Comparison of ENCODE assay signal across 9 cellular contexts in genomic region chr5:72015103-72015548, GRCh38.
DNase-seq lines count a peak whose midpoint lies in the region; ATAC-seq, FAIRE-seq and TF ChIP-seq lines count a peak whose summit lies in the region.
"Had no signal": no experiment of that assay in that cellular context is flagged by ENCODE, and none has a peak within 500 bp of the region (broad histone marks: within the 10 kb centered on the region; RNA-seq: fewer than 3 reads in every experiment).

No MANE protein-coding gene starts in this region.

- H3K4me1 Mint-ChIP-seq in natural killer cell: no peaks in the 10 kb centered on the region

- H3K4me3 Mint-ChIP-seq in natural killer cell: no peak overlapping the region
- H3K4me3 Mint-ChIP-seq: activated naive CD8-positive, alpha-beta T cell had no signal

- no peak overlapping the region for H3K9ac ChIP-seq in HepG2 (ENCODE audit: insufficient read depth, low read depth, low read length)

- DNase-seq in DMS153 treated with DMSO at 0.1 percent for 48 hours (lab: John Stamatoyannopoulos, UW; ENCODE audit: unreplicated experiment): peak; percentile 25
- DNase-seq in NCI-H1436 treated with DMSO at 0.1 percent for 48 hours (lab: John Stamatoyannopoulos, UW): peak; percentile 36
- DNase-seq in HepG2 (ENCODE audit: low spot score): peak; percentile 24
- DNase-seq in natural killer cell: no peak
- no peak for DNase-seq in activated effector memory CD4-positive, alpha-beta T cell treated with Interleukin-2 at 50 U/mL for 16 hours
- DNase-seq in H7: no peak

- no peak for FAIRE-seq in HepG2 (lab: Jason Lieb, UNC)

- H3K4me3 ChIP-seq in HepG2 (replicated peaks in 1 of 3; ENCODE audit: insufficient read depth in 1 of 3, low read depth in 2 of 3, low read length in 3 of 3): peak overlapping the region in 1 of 3 experiments; percentile 35; a peak in 1 of 6 replicates
- H3K4me3 ChIP-seq in H7 (ENCODE audit: insufficient read depth, low read depth, low read length): no peak overlapping the region

- no peaks in the 10 kb centered on the region for H3K79me2 ChIP-seq in HepG2 (ENCODE audit: insufficient read depth, low read length)

- peaks cover 0 to 2% of the 10 kb centered on the region in 2 donors for H3K9me3 Mint-ChIP-seq in natural killer cell

- no peak for TF ChIP-seq POLR2A in HepG2 (IDR thresholded peaks at IDR 0.05; ENCODE audit: insufficient read depth in 1 of 2, low read depth in 2 of 2, low read length in 2 of 2)

- peak overlapping the region; percentile 42 for H2AFZ ChIP-seq in HepG2 (ENCODE audit: low read length)

- no TSS peak for BruUV-seq in HepG2 (replicated peaks; lab: Mats Ljungman, UMichigan)

- CTCF ChIA-PET in HepG2 (lab: Yijun Ruan, JAX; ENCODE audit: low intra/inter-chr PET ratio, low total read pairs): no interaction called here

- TF ChIP-seq EP300 in HepG2 (IDR thresholded peaks at IDR 0.05; ENCODE audit: low read depth in 2 of 2, low read length in 2 of 2) (no peak), HepG2 (CRISPR knock-in tag; IDR thresholded peaks at IDR 0.05; ENCODE audit: borderline replicate concordance) (no peak)

- H3K27me3 ChIP-seq in HepG2 (ENCODE audit: control insufficient read depth in 1 of 2, insufficient read depth in 2 of 2, low read length in 2 of 2) (no peaks in the 10 kb centered on the region; a peak in 1 of 5 replicates), H7 (ENCODE audit: control insufficient read depth, insufficient read depth, low read length) (no peaks in the 10 kb centered on the region)

- H3K9me3 ChIP-seq in HepG2 (ENCODE audit: low read length): no peaks in the 10 kb centered on the region

- no peak for TF ChIP-seq CTCF in HepG2 (CRISPR knock-in tag; IDR thresholded peaks at IDR 0.05)
- no peak for TF ChIP-seq CTCF in natural killer cell (IDR thresholded peaks at IDR 0.05)

- POLR2A ChIA-PET in HepG2 (lab: Yijun Ruan, JAX): no interaction called here

- H3K27ac ChIP-seq in angular gyrus (ENCODE audit: low read depth, low read length): peak overlapping the region; percentile 63
- H3K27ac ChIP-seq in HepG2 (ENCODE audit: extremely low read length, insufficient read depth, low read length): no peak overlapping the region

- WGBS in HepG2 (ENCODE audit: low lambda C conversion rate): 4% methylated on average over 7 of the region's 7 CpGs

- peaks cover 6% of the 10 kb centered on the region; the same call in 1 of the 2 replicates for H3K4me1 ChIP-seq in HepG2 (ENCODE audit: insufficient read depth, low read length)

- peaks cover 16 to 30% of the 10 kb centered on the region in 2 donors for H3K27me3 Mint-ChIP-seq in natural killer cell (ENCODE audit: low read depth in 2 of 2)

- H4K20me1 ChIP-seq in HepG2 (ENCODE audit: insufficient read depth, low read length): no peaks in the 10 kb centered on the region

- H3K36me3 ChIP-seq in HepG2 (replicated peaks in 1 of 2; ENCODE audit: control insufficient read depth in 1 of 2, insufficient read depth in 2 of 2, low read length in 2 of 2) (no peaks in the 10 kb centered on the region), H7 (replicated peaks; ENCODE audit: control insufficient read depth, insufficient read depth, low read length) (no peaks in the 10 kb centered on the region)

- no peak overlapping the region for H3K27ac Mint-ChIP-seq in natural killer cell
- H3K27ac Mint-ChIP-seq: activated naive CD8-positive, alpha-beta T cell had no signal

- peak; percentile 55; the same call in 2 of the 3 replicates for ATAC-seq in HepG2
- ATAC-seq in natural killer cell: no peak
- no peak for ATAC-seq in HG02642 (IDR thresholded peaks at IDR 0.05; ENCODE audit: poor library complexity, unreplicated experiment)

- no peak for TF ChIP-seq RAD21 in HepG2 (CRISPR knock-in tag; IDR thresholded peaks at IDR 0.05)

- peak overlapping the region; percentile 65 for H3K4me2 ChIP-seq in HepG2 (ENCODE audit: low read depth, low read length)

- in situ Hi-C loops in HepG2 (cut with HindIII; ENCODE audit: extremely low pct_ligation_motif_present, low pct_unique_long_range_greater_than_20kb): loop anchor here (25.0 kb wide), 1 partner anchor 228 kb away; no protein-coding TSS in a partner anchor

- H3K36me3 Mint-ChIP-seq in natural killer cell: no peaks in the 10 kb centered on the region
- H3K36me3 Mint-ChIP-seq: activated naive CD8-positive, alpha-beta T cell had no signal

- intact Hi-C loops in HepG2 (cut with micrococcal nuclease; ENCODE audit: unreplicated experiment) (no loop called here), natural killer cell (cut with micrococcal nuclease) (no loop called here)

TF ChIP-seq in HepG2, 621 proteins besides CTCF, POLR2A, EP300 and RAD21 (continues in another document):
- TF ChIP-seq ZMYM3 (CRISPR knock-in tag; IDR thresholded peaks at IDR 0.05) (no peak; the same call in 1 of the 2 replicates), ZNF264 (CRISPR knock-in tag; IDR thresholded peaks at IDR 0.05) (peak; percentile 61; the same call in 1 of the 2 replicates), ZBTB39 (CRISPR knock-in tag; IDR thresholded peaks at IDR 0.05) (no peak), ZFP91 (CRISPR knock-in tag; IDR thresholded peaks at IDR 0.05; ENCODE audit: borderline replicate concordance) (peak; percentile 52), ZNF7 (CRISPR knock-in tag; IDR thresholded peaks at IDR 0.05) (peak; percentile 67), ETV5 (CRISPR knock-in tag; IDR thresholded peaks at IDR 0.05; ENCODE audit: borderline replicate concordance) (peak; percentile 41; the same call in 1 of the 2 replicates), NFYB (CRISPR knock-in tag; IDR thresholded peaks at IDR 0.05) (peak; percentile 73), HDAC1 (CRISPR knock-in tag; IDR thresholded peaks at IDR 0.05) (0 out of 2 replicates have a peak, but pooled peaks have one; percentile 20), SALL1 (CRISPR knock-in tag; IDR thresholded peaks at IDR 0.05) (peak; percentile 24; the same call in 1 of the 2 replicates), JUND (CRISPR knock-in tag; IDR thresholded peaks at IDR 0.05) (no peak), GABPA (IDR thresholded peaks at IDR 0.05; ENCODE audit: low read depth, low read length) (peak; percentile 17; the same call in 1 of the 2 replicates), GABPA (CRISPR knock-in tag; IDR thresholded peaks at IDR 0.05; ENCODE audit: low read depth) (peak; percentile 63), DBP (CRISPR knock-in tag; IDR thresholded peaks at IDR 0.05; ENCODE audit: not compliant biosample characterization) (no peak), GABPB1 (CRISPR knock-in tag; IDR thresholded peaks at IDR 0.05) (peak; percentile 62)

Comparison
In these comparisons a context has a peak if more than half of its experiments do, and no peak if none do; other contexts are left out.
1. DNase-seq: peak in DMS153 treated with DMSO at 0.1 percent for 48 hours (single experiment), NCI-H1436 treated with DMSO at 0.1 percent for 48 hours (single experiment) and HepG2 (single experiment); none in natural killer cell (single experiment), activated effector memory CD4-positive, alpha-beta T cell treated with Interleukin-2 at 50 U/mL for 16 hours (single experiment) and H7 (single experiment).